Comparison of ENCODE assay signal across 10 cellular contexts in genomic region chr15:69668049-69668705, GRCh38.
DNase-seq lines count a peak whose midpoint lies in the region; ATAC-seq and TF ChIP-seq lines count a peak whose summit lies in the region.
"Had no signal": no experiment of that assay in that cellular context is flagged by ENCODE, and none has a peak within 500 bp of the region (broad histone marks: within the 10 kb centered on the region; RNA-seq: fewer than 3 reads in every experiment).

No MANE protein-coding gene starts in this region.

- TF ChIP-seq CTCF in GM12865 (IDR thresholded peaks at IDR 0.05; ENCODE audit: insufficient read depth, low read depth, low read length, missing control alignments): no peak

- POLR2A ChIA-PET in T-cell (lab: Charles Lee): no interaction called here

- H3K4me1 Mint-ChIP-seq in T-cell (peaks cover 48 to 56% (median 50%) of the 10 kb centered on the region in 3 donors), naive B cell (peaks cover 38 to 54% (median 46%) of the 10 kb centered on the region in 3 donors)

- H3K4me3 Mint-ChIP-seq in T-cell (peak overlapping the region in 1 of 3 donors; percentile 20), naive B cell (peak overlapping the region in 7 of 8 donors; percentile 39 to 84 (median 71))

- no peaks in the 10 kb centered on the region for H3K36me3 Mint-ChIP-seq in T-cell
- H3K36me3 Mint-ChIP-seq in naive B cell: no peaks in the 10 kb centered on the region

- H3K9me3 Mint-ChIP-seq in T-cell: no peaks in the 10 kb centered on the region
- H3K9me3 Mint-ChIP-seq in naive B cell: no peaks in the 10 kb centered on the region

- peak; percentile 11 for ATAC-seq in HG03432 (IDR thresholded peaks at IDR 0.05; ENCODE audit: unreplicated experiment)
- peak in 3 of 4 experiments; percentile 28 to 38 (median 31) for ATAC-seq in T-cell (replicated peaks in 1 of 4)
- peak; percentile 28 to 33 for ATAC-seq in naive B cell (ENCODE audit: low read depth in 2 of 2)

- DNase-seq in GM12865 (ENCODE audit: low read depth): peak; percentile 52
- DNase-seq in T-cell: peak in 1 of 34 experiments; percentile 15
- DNase-seq in naive B cell: no peak
- no peak for DNase-seq in DMS53 treated with DMSO at 0.1 percent for 48 hours (lab: John Stamatoyannopoulos, UW; ENCODE audit: unreplicated experiment)
- DNase-seq in SIG-M5 treated with dmso at 0.1 percent for 504 hours (lab: John Stamatoyannopoulos, UW; ENCODE audit: unreplicated experiment): no peak
- DNase-seq in pons (ENCODE audit: low spot score): no peak
- DNase-seq: DMS79 treated with DMSO at 0.1 percent for 48 hours, KG1, thyroid gland had no signal

- H3K27ac Mint-ChIP-seq in T-cell (peak overlapping the region; percentile 51 to 66), naive B cell (peak overlapping the region in 4 of 6 donors; percentile 16 to 87 (median 61))

- CTCF ChIA-PET in T-cell (lab: Charles Lee): interaction anchor here in 1 of 2 donors (0.5 kb wide), 1 partner anchor 102 kb away, joined by 5 read pairs; no protein-coding TSS in a partner anchor

- H3K4me3 ChIP-seq in GM12865 (ENCODE audit: low read depth, low read length): no peak overlapping the region
- H3K4me3 ChIP-seq: thyroid gland had no signal

- no peaks in the 10 kb centered on the region for H3K27me3 Mint-ChIP-seq in T-cell
- H3K27me3 Mint-ChIP-seq in naive B cell: peaks cover 3 to 6% (median 3%) of the 10 kb centered on the region in 3 donors
